ENCODE assay signal across 25 cellular contexts in genomic region chr3:50369271-50369670, GRCh38.
"Had no signal": no experiment of that assay in that cellular context is flagged by ENCODE, and none has a peak within 500 bp of the region (broad histone marks: within the 10 kb centered on the region; RNA-seq: fewer than 3 reads in every experiment).

No MANE protein-coding gene starts in this region.

- H3K36me3 Mint-ChIP-seq: IgD-negative memory B cell had no signal

- H3K9me3 ChIP-seq: SK-N-SH had no signal

- H3K9me3 Mint-ChIP-seq: IgD-negative memory B cell had no signal

- ATAC-seq: K562, Panc1, PC-3 had no signal

- H3K4me3 ChIP-seq: K562 had no signal

- H3K27ac ChIP-seq: HL-60, KMS-11, RWPE1 had no signal

- H3K27ac Mint-ChIP-seq: IgD-negative memory B cell had no signal

- DNase-seq: Kasumi-1, MM.1S, MV-4-11, NCI-H1048, NCI-H1105, NCI-H1417, NCI-H1436 treated with DMSO at 0.1 percent for 48 hours, NCI-H1694, NCI-H187 treated with DMSO at 0.1 percent for 48 hours, NCI-H2029 treated with DMSO at 0.1 percent for 48 hours, NCI-H2227 treated with DMSO at 0.1 percent for 48 hours, NCI-H524, NCI-H526 treated with DMSO at 0.1 percent for 48 hours, NCI-H748 treated with DMSO at 0.1 percent for 48 hours, PC-3, SHP77, SW 1271 had no signal

- FAIRE-seq: HTR-8/SVneo, K562 had no signal
